Comparison of ENCODE assay signal across 1 cellular context in the genomic region with DNA sequence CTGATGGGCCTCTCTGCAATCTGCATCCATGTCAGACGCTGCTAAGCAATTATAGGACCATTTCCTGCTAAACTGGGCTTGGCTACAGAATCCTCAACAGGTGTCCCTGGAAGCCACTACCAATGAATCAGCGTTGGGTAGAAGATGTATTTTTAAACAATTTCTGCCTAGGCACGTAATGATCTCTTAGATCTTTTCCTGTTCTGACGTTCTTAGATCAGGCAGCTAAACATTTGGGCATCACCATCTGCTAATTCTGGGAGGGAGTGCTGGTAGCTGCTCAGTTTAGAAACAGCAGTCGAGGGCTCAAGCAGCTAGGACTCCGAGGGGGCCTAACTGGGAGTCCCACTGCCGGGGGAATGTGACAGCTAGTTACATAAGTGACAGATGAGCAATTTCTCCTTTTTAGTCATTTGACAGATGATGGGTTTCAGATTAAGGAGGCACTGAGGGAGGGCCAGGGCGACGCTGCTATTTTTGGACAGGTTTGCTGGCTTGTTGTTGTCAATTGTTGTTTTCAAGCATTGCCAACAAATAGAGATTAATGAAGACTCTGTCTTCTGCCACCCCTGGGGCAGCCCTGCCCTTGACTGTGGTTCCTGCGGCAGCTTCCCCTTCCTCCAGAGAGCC.
TF ChIP-seq lines count a peak whose summit lies in the region.

No MANE protein-coding gene starts in this region.

TF ChIP-seq in GM12878, 131 proteins besides CTCF, POLR2A, EP300 and RAD21 (continued from another document):
- TF ChIP-seq, protein P1, sequence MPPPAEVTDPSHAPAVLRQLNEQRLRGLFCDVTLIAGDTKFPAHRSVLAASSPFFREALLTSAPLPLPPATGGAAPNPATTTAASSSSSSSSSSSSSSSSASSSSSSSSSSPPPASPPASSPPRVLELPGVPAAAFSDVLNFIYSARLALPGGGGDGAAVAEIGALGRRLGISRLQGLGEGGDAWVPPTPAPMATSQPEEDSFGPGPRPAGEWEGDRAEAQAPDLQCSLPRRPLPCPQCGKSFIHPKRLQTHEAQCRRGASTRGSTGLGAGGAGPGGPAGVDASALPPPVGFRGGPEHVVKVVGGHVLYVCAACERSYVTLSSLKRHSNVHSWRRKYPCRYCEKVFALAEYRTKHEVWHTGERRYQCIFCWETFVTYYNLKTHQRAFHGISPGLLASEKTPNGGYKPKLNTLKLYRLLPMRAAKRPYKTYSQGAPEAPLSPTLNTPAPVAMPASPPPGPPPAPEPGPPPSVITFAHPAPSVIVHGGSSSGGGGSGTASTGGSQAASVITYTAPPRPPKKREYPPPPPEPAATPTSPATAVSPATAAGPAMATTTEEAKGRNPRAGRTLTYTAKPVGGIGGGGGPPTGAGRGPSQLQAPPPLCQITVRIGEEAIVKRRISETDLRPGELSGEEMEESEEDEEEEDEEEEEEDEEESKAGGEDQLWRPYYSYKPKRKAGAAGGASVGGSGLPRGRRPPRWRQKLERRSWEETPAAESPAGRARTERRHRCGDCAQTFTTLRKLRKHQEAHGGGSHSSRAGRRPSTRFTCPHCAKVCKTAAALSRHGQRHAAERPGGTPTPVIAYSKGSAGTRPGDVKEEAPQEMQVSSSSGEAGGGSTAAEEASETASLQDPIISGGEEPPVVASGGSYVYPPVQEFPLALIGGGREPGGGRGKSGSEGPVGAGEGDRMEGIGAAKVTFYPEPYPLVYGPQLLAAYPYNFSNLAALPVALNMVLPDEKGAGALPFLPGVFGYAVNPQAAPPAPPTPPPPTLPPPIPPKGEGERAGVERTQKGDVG (CRISPR knock-in tag; IDR thresholded peaks at IDR 0.05) = no peak
- TF ChIP-seq CHD4 (IDR thresholded peaks at IDR 0.05) (no peak), POU2F2 (IDR thresholded peaks at IDR 0.05; ENCODE audit: borderline replicate concordance, low read depth, low read length) (no peak)
